In the genomic region with DNA sequence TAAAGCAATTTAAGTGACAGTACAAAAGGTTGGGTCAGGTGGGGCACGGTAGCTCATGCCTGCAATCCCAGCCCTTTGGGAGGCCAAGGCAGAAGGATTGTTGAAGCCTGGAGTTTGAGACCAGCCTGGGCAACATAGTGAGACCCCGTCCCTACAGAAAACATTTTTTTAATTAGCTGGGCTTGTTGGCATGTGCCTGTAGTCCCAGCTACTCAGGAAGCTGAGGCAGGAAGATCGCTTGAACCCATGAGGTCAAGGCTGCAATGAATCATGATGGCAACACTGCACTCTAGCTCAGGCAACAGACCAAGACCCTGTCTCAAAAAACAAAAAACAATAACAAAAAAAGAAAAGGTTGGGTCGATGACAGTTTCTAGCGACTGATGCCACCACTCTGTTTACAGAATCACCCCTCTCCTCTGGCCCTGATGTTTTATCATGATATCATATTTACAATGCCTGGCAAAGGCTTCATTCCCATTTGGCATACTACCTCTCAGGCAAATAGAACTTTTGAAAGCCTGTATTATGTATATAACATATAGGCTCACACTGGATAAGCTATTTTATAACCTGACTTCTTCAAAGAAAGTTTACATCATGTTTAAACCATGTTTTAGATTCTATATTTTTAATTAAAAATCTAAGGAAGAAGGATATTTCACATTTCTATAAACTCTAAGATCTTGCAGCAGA, we compare ENCODE assay signal across 17 cellular contexts.
"Had no signal": no experiment of that assay in that cellular context is flagged by ENCODE, and none has a peak within 500 bp of the region (broad histone marks: within the 10 kb centered on the region; RNA-seq: fewer than 3 reads in every experiment).

No MANE protein-coding gene starts in this region.

- DNase-seq: activated CD4-positive, alpha-beta T cell treated with anti-CD3 and anti-CD28 coated beads, Interleukin-2, amount 50 U/mL, for 48 hours; activated CD4-positive, CD25-positive, alpha-beta regulatory T cell treated with anti-CD3 and anti-CD28 coated beads, Interleukin-2, amount 50 U/mL, for 72 hours; activated naive CD4-positive, alpha-beta T cell treated with anti-CD3 and anti-CD28 coated beads, Interleukin-2, amount 10 ng/mL, durations not matched to agents 7 days and 5 days; activated T-cell treated with anti-CD3 and anti-CD28 coated beads, Interleukin-2, amount 50 U/mL, for 24 hours; esophagus squamous epithelium; foreskin fibroblast; glutamatergic neuron; kidney glomerular epithelial cell; nephron progenitor cell; right cardiac atrium; stimulated activated naive CD8-positive, alpha-beta T cell treated with anti-CD3 and anti-CD28 coated beads, Interleukin-15, amount 100 ng/mL, for 72 hours; T-cell; T-helper 9 cell; testis; upper lobe of right lung had no signal

- H3K9me3 ChIP-seq: adrenal gland, esophagus squamous epithelium, testis, upper lobe of right lung had no signal

- H3K27ac ChIP-seq: adrenal gland, cardiac muscle cell, testis, upper lobe of right lung had no signal

- H3K4me3 ChIP-seq: adrenal gland, cardiac muscle cell, esophagus squamous epithelium, testis, upper lobe of right lung had no signal

- H3K36me3 ChIP-seq: adrenal gland, cardiac muscle cell, esophagus squamous epithelium, upper lobe of right lung had no signal

- H3K27me3 ChIP-seq: adrenal gland, cardiac muscle cell, esophagus squamous epithelium, testis, upper lobe of right lung had no signal

- H3K4me1 ChIP-seq: adrenal gland, testis had no signal

- ATAC-seq: right cardiac atrium; stimulated activated naive CD8-positive, alpha-beta T cell treated with anti-CD3 and anti-CD28 coated beads, Interleukin-15, amount 100 ng/mL, for 72 hours; T-cell; upper lobe of right lung had no signal
